19 cellular contexts compared by ENCODE assay signal in genomic region chr22:19903513-19903912, GRCh38. TPM values are rescaled to one million over a fixed set of nuclear protein-coding genes. Genes with fewer than 3 reads are reported as not detected.
DNase-seq lines count a peak whose midpoint lies in the region; ATAC-seq and TF ChIP-seq lines count a peak whose summit lies in the region.
"Had no signal": no experiment of that assay in that cellular context is flagged by ENCODE, and none has a peak within 500 bp of the region (broad histone marks: within the 10 kb centered on the region; RNA-seq: fewer than 3 reads in every experiment).

No MANE protein-coding gene starts in this region.

- peak overlapping the region; percentile 25 for H4K91ac ChIP-seq in mesenchymal stem cell (ENCODE audit: low read length)

- H3K4me3 Mint-ChIP-seq in osteocyte (ENCODE audit: unreplicated experiment): no peak overlapping the region
- H3K4me3 Mint-ChIP-seq: B cell; CD4-positive, CD25-positive, alpha-beta regulatory T cell had no signal

- H3K14ac ChIP-seq in mesenchymal stem cell (ENCODE audit: low read length in 2 of 2): peak overlapping the region in 1 of 2 experiments; percentile 18

- in situ Hi-C loops in brain microvascular endothelial cell (cut with HindIII; ENCODE audit: low pct_ligation_motif_present, low sequenced_read_pairs): no loop called here

- no peaks in the 10 kb centered on the region for H3K27me3 Mint-ChIP-seq in osteocyte (ENCODE audit: unreplicated experiment)
- H3K27me3 Mint-ChIP-seq: B cell; CD4-positive, CD25-positive, alpha-beta regulatory T cell had no signal

- H3K27ac Mint-ChIP-seq in osteocyte (ENCODE audit: unreplicated experiment): peak overlapping the region; percentile 69
- H3K27ac Mint-ChIP-seq: B cell had no signal

- TF ChIP-seq CTCF in osteocyte (IDR thresholded peaks at IDR 0.05) (no peak), brain microvascular endothelial cell (IDR thresholded peaks at IDR 0.05; ENCODE audit: low read depth, low read length, missing control alignments) (no peak)

- no peak for ATAC-seq in GM21526 (IDR thresholded peaks at IDR 0.05; ENCODE audit: low FRiP score, unreplicated experiment)
- ATAC-seq: A549, GM12878 had no signal

- no peak overlapping the region for H3K4me3 ChIP-seq in BLaER1 treated with 17β-estradiol and CSF1 and Interleukin-3, amounts not matched to agents 10 nM and 100 nM
- H3K4me3 ChIP-seq in SJCRH30: peak overlapping the region; percentile 28
- no peak overlapping the region for H3K4me3 ChIP-seq in mesenchymal stem cell (ENCODE audit: insufficient read depth in 1 of 2, low read depth in 1 of 2, low read length in 2 of 2)
- H3K4me3 ChIP-seq in brain microvascular endothelial cell (ENCODE audit: low read depth, low read length): no peak overlapping the region
- H3K4me3 ChIP-seq: A549, GM12878 had no signal

- H3K23ac ChIP-seq in mesenchymal stem cell (ENCODE audit: low read length in 2 of 2): no peak overlapping the region

- DNase-seq in SJCRH30 (no peak), mesenchymal stem cell (no peak), osteocyte (ENCODE audit: extremely low spot score, unreplicated experiment) (no peak), brain microvascular endothelial cell (no peak), DMS53 treated with DMSO at 0.1 percent for 48 hours (lab: John Stamatoyannopoulos, UW; ENCODE audit: unreplicated experiment) (no peak)
- no peak for DNase-seq in activated CD4-positive, alpha-beta T cell treated with anti-CD3 and anti-CD28 coated beads for 1 hour
- DNase-seq: CD4-positive, CD25-positive, alpha-beta regulatory T cell; DMS79 treated with DMSO at 0.1 percent for 48 hours; KBM-7; NCI-H1092 treated with DMSO at 0.1 percent for 48 hours; NCI-H2029 treated with DMSO at 0.1 percent for 48 hours; NCI-H345; NCI-H524 treated with DMSO at 0.1 percent for 48 hours; OCI-M1 had no signal

- H3K36me3 Mint-ChIP-seq in osteocyte (ENCODE audit: unreplicated experiment): no peaks in the 10 kb centered on the region

- H3K4me1 ChIP-seq in BLaER1 treated with 17β-estradiol and CSF1 and Interleukin-3, amounts not matched to agents 10 nM and 100 nM: peaks cover 0 to 55% (median 32%) of the 10 kb centered on the region in 10 experiments; a peak in 18 of 20 replicates
- H3K4me1 ChIP-seq in SJCRH30 (peaks cover 41% of the 10 kb centered on the region), mesenchymal stem cell (ENCODE audit: control insufficient read depth, insufficient read depth, low read depth, low read length) (peaks cover 34% of the 10 kb centered on the region)
- H3K4me1 ChIP-seq: A549 had no signal

- no peak overlapping the region for H2BK12ac ChIP-seq in mesenchymal stem cell (ENCODE audit: low read length in 2 of 2)

- no peak overlapping the region for H2BK15ac ChIP-seq in mesenchymal stem cell (ENCODE audit: low read depth, poor library complexity, severe bottlenecking)

- peak overlapping the region in 4 of 11 experiments; percentile 6 to 59 (median 55); a peak in 3 of 22 replicates for H3K9ac ChIP-seq in BLaER1 treated with 17β-estradiol and CSF1 and Interleukin-3, amounts not matched to agents 10 nM and 100 nM
- no peak overlapping the region for H3K9ac ChIP-seq in mesenchymal stem cell (ENCODE audit: low read length)

- H2AK5ac ChIP-seq in mesenchymal stem cell (ENCODE audit: low read length, severe bottlenecking): peak overlapping the region; percentile 38

- H3K18ac ChIP-seq in mesenchymal stem cell (ENCODE audit: low read depth in 1 of 2, low read length in 2 of 2): peak overlapping the region in 1 of 2 experiments; percentile 6

- no peaks in the 10 kb centered on the region for H3K9me3 Mint-ChIP-seq in osteocyte (ENCODE audit: unreplicated experiment)
- H3K9me3 Mint-ChIP-seq: CD4-positive, CD25-positive, alpha-beta regulatory T cell had no signal

- H3K4me2 ChIP-seq in BLaER1 treated with 17β-estradiol and CSF1 and Interleukin-3, amounts not matched to agents 10 nM and 100 nM: peak overlapping the region; percentile 5 to 94 (median 75); a peak in 20 of 22 replicates
- no peak overlapping the region for H3K4me2 ChIP-seq in mesenchymal stem cell (ENCODE audit: low read length, poor library complexity, severe bottlenecking)
- H3K4me2 ChIP-seq: A549 had no signal

- H2AFZ ChIP-seq in mesenchymal stem cell (ENCODE audit: low read depth, low read length): no peak overlapping the region

- no peaks in the 10 kb centered on the region for H3K27me3 ChIP-seq in BLaER1 treated with 17β-estradiol and CSF1 and Interleukin-3, amounts not matched to agents 10 nM and 100 nM
- no peaks in the 10 kb centered on the region for H3K27me3 ChIP-seq in SJCRH30
- no peaks in the 10 kb centered on the region for H3K27me3 ChIP-seq in mesenchymal stem cell (ENCODE audit: control insufficient read depth in 1 of 2, insufficient read depth in 1 of 2, low read length in 2 of 2)
- H3K27me3 ChIP-seq in brain microvascular endothelial cell (replicated peaks): no peaks in the 10 kb centered on the region

- H3K27ac ChIP-seq in BLaER1 treated with 17β-estradiol and CSF1 and Interleukin-3, amounts not matched to agents 10 nM and 100 nM: 0 out of 22 replicates have a peak overlapping the region, but pooled peaks of 1 of the 11 experiments have one; percentile 36
- peak overlapping the region; percentile 74 for H3K27ac ChIP-seq in SJCRH30
- no peak overlapping the region for H3K27ac ChIP-seq in mesenchymal stem cell (ENCODE audit: low read length, poor library complexity, severe bottlenecking)
- H3K27ac ChIP-seq in brain microvascular endothelial cell: no peak overlapping the region
- H3K27ac ChIP-seq: A549 had no signal

- 76% methylated on average over 12 of the region's 12 CpGs for WGBS in mesenchymal stem cell

- no peaks in the 10 kb centered on the region for H3K79me1 ChIP-seq in mesenchymal stem cell (replicated peaks; ENCODE audit: low read length, poor library complexity, severe bottlenecking)

- H2BK5ac ChIP-seq in mesenchymal stem cell (ENCODE audit: low read depth, low read length, poor library complexity, severe bottlenecking): no peak overlapping the region

- H4K8ac ChIP-seq in mesenchymal stem cell (ENCODE audit: low read length): peak overlapping the region; percentile 31

- H3K4ac ChIP-seq in mesenchymal stem cell (ENCODE audit: low read depth in 1 of 2, low read length in 2 of 2): no peak overlapping the region

- H3K36me3 ChIP-seq in BLaER1 treated with 17β-estradiol and CSF1 and Interleukin-3, amounts not matched to agents 10 nM and 100 nM: peaks cover 0 to 39% (median 2%) of the 10 kb centered on the region in 11 experiments; a peak in 9 of 22 replicates
- H3K36me3 ChIP-seq in SJCRH30: no peaks in the 10 kb centered on the region
- peaks cover 10 to 14% of the 10 kb centered on the region in 2 experiments for H3K36me3 ChIP-seq in mesenchymal stem cell (ENCODE audit: control insufficient read depth in 1 of 2, insufficient read depth in 2 of 2, low read depth in 1 of 2, low read length in 2 of 2)
- H3K36me3 ChIP-seq in brain microvascular endothelial cell (replicated peaks): peaks cover under 1% of the 10 kb centered on the region

- peaks cover 53% of the 10 kb centered on the region for H3K4me1 Mint-ChIP-seq in osteocyte (ENCODE audit: unreplicated experiment)
- H3K4me1 Mint-ChIP-seq: B cell had no signal

- no peaks in the 10 kb centered on the region for H3K9me3 ChIP-seq in BLaER1 treated with 17β-estradiol and CSF1 and Interleukin-3, amounts not matched to agents 10 nM and 100 nM (replicated peaks in 1 of 11)
- H3K9me3 ChIP-seq in SJCRH30 (replicated peaks) (no peaks in the 10 kb centered on the region), mesenchymal stem cell (ENCODE audit: control insufficient read depth, low read length) (no peaks in the 10 kb centered on the region)
- H3K9me3 ChIP-seq: A549 had no signal

- H4K20me1 ChIP-seq in BLaER1 treated with 17β-estradiol and CSF1 and Interleukin-3, amounts not matched to agents 10 nM and 100 nM: peaks cover 0 to 33% (median 0%) of the 10 kb centered on the region in 11 experiments; a peak in 5 of 22 replicates

- H2BK120ac ChIP-seq in mesenchymal stem cell (ENCODE audit: low read depth, low read length): no peak overlapping the region

RNA-seq across cellular contexts. Expression of gene COMT, which starts 38.1 kb away (rescaled TPM):
- 69.2 and 74.6 TPM in 2 replicates for total RNA-seq in SJCRH30 (2014; rRNA removed; shearing (Covaris generic))
- polyA plus RNA-seq in mesenchymal stem cell (2013, experiment 1 of 2): 51.6 TPM
- 55.0 TPM for polyA plus RNA-seq in mesenchymal stem cell (2013, experiment 2 of 2)
- total RNA-seq in osteocyte: 92.1 and 94.1 TPM in 2 replicates

RNA-seq across cellular contexts. Expression of gene TXNRD2, which starts 38.1 kb away (rescaled TPM):
- total RNA-seq in SJCRH30 (2014; rRNA removed; shearing (Covaris generic)): 17.0 and 17.2 TPM in 2 replicates
- 5.8 TPM for polyA plus RNA-seq in mesenchymal stem cell (2013, experiment 1 of 2)
- polyA plus RNA-seq in mesenchymal stem cell (2013, experiment 2 of 2): 6.0 TPM
- 12.6 and 13.1 TPM in 2 replicates for total RNA-seq in osteocyte

RNA-seq across cellular contexts. Expression of gene GNB1L, which starts 48.8 kb away (rescaled TPM):
- 12.3 and 12.6 TPM in 2 replicates for total RNA-seq in SJCRH30 (2014; rRNA removed; shearing (Covaris generic))
- 3.9 TPM for polyA plus RNA-seq in mesenchymal stem cell (2013, experiment 1 of 2)
- polyA plus RNA-seq in mesenchymal stem cell (2013, experiment 2 of 2): 3.9 TPM
- 6.0 and 6.1 TPM in 2 replicates for total RNA-seq in osteocyte

RNA-seq across cellular contexts. Expression of gene RTL10, which starts 48.8 kb away (rescaled TPM):
- 16.2 and 19.1 TPM in 2 replicates for total RNA-seq in SJCRH30 (2014; rRNA removed; shearing (Covaris generic))
- 6.4 TPM for polyA plus RNA-seq in mesenchymal stem cell (2013, experiment 1 of 2)
- 7.2 TPM for polyA plus RNA-seq in mesenchymal stem cell (2013, experiment 2 of 2)
- total RNA-seq in osteocyte: 28.5 and 30.4 TPM in 2 replicates
